In genomic region chr4:177118596-177118995, GRCh38 we compare ENCODE assay signal across 13 cellular contexts.
DNase-seq lines count a peak whose midpoint lies in the region; ATAC-seq and TF ChIP-seq lines count a peak whose summit lies in the region.
"Had no signal": no experiment of that assay in that cellular context is flagged by ENCODE, and none has a peak within 500 bp of the region (broad histone marks: within the 10 kb centered on the region; RNA-seq: fewer than 3 reads in every experiment).

No MANE protein-coding gene starts in this region.

- peak; percentile 100 for DNase-seq in AG10803 (ENCODE audit: low read depth)
- DNase-seq in OCI-M1 (lab: John Stamatoyannopoulos, UW), result peak; percentile 16
- DNase-seq in fibroblast of the aortic adventitia (ENCODE audit: low read depth), result peak; percentile 100
- no peak for DNase-seq in omental fat pad (ENCODE audit: low spot score)
- DNase-seq in A673 (ENCODE audit: low spot score), result no peak
- no peak for DNase-seq in activated T-cell treated with anti-CD3 and anti-CD28 coated beads, Interleukin-2, amount 50 U/mL, for 1 hour
- DNase-seq: NCI-H1105 treated with DMSO at 0.1 percent for 48 hours, T-helper 9 cell had no signal

- TF ChIP-seq CTCF in AG10803 (conservative IDR thresholded peaks at IDR 0.05; ENCODE audit: low read length) (no peak), fibroblast of the aortic adventitia (IDR thresholded peaks at IDR 0.05; ENCODE audit: insufficient read depth, low read length) (no peak), omental fat pad (IDR thresholded peaks at IDR 0.05) (no peak), A673 (conservative IDR thresholded peaks at IDR 0.05; ENCODE audit: low read depth, low read length) (no peak)

- CTCF ChIA-PET in A673 (lab: Charles Lee), result no interaction called here

- ATAC-seq in omental fat pad (ENCODE audit: low FRiP score) (peak; percentile 93), GM21786 (IDR thresholded peaks at IDR 0.05; ENCODE audit: unreplicated experiment) (no peak), HG03025 (IDR thresholded peaks at IDR 0.05; ENCODE audit: low FRiP score, unreplicated experiment) (no peak)
- ATAC-seq: natural killer cell treated with Interleukin-12 subunit alpha and Interleukin-12 subunit beta and Interleukin-15 and Interleukin-18, amount 100 ng/mL, for 72 hours had no signal

- intact Hi-C loops in A673 (cut with micrococcal nuclease; ENCODE audit: unreplicated experiment), result no loop called here

- H3K4me1 ChIP-seq in A673 (ENCODE audit: insufficient read depth, low read length, poor library complexity, severe bottlenecking), result no peaks in the 10 kb centered on the region

- H3K4me3 ChIP-seq in AG10803 (ENCODE audit: low read length), result no peak overlapping the region
- no peak overlapping the region for H3K4me3 ChIP-seq in fibroblast of the aortic adventitia (ENCODE audit: low read depth, low read length)
- no peak overlapping the region for H3K4me3 ChIP-seq in A673 (ENCODE audit: low read depth, low read length, poor library complexity, severe bottlenecking)
- H3K4me3 ChIP-seq: tibial nerve had no signal

- POLR2A ChIA-PET in A673 (lab: Charles Lee; ENCODE audit: low non-redundant PET), result no interaction called here

- no peaks in the 10 kb centered on the region for H3K27me3 ChIP-seq in A673 (replicated peaks; ENCODE audit: insufficient read depth, low read depth, low read length, poor library complexity)
- H3K27me3 ChIP-seq: tibial nerve had no signal

- no peaks in the 10 kb centered on the region for H3K9me3 ChIP-seq in A673 (ENCODE audit: low read depth, low read length, poor library complexity, severe bottlenecking)

- no peaks in the 10 kb centered on the region for H3K36me3 ChIP-seq in A673 (ENCODE audit: insufficient read depth, low read length, poor library complexity, severe bottlenecking)
- H3K36me3 ChIP-seq: tibial nerve had no signal

- BruUV-seq in A673 (replicated peaks; lab: Mats Ljungman, UMichigan), result no TSS peak

- no peak overlapping the region for H3K27ac ChIP-seq in A673 (ENCODE audit: low read depth, low read length, poor library complexity, severe bottlenecking)
- H3K27ac ChIP-seq: C4-2B had no signal

Comparison
In these comparisons a context has a peak if more than half of its experiments do, and no peak if none do; other contexts are left out.
1. DNase-seq: peak in AG10803 (single experiment), OCI-M1 (single experiment) and fibroblast of the aortic adventitia (single experiment); none in omental fat pad (single experiment), A673 (single experiment) and activated T-cell treated with anti-CD3 and anti-CD28 coated beads, Interleukin-2, amount 50 U/mL, for 1 hour (single experiment).